ENCODE assay signal across 20 cellular contexts in the genomic region with DNA sequence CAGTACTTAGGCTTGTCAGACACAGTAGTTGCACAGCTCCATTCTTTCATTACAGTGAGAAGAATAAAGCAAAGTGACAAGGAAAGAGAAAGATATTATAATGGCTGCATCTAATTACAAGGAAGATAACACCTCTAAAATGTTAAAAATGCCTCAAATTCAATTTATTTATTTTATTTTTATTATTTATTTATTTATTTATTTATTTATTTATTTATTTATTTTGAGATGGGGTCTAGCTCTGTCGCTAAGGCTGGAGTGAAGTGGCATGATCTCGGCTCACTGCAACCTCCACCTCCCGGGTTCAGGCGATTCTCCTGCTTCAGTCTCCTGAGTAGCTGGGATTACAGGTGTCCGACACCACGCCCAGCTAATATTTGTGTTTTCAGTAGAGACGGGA. TPM values are rescaled to one million over a fixed set of nuclear protein-coding genes. Genes with fewer than 3 reads are reported as not detected.
"Had no signal": no experiment of that assay in that cellular context is flagged by ENCODE, and none has a peak within 500 bp of the region (broad histone marks: within the 10 kb centered on the region; RNA-seq: fewer than 3 reads in every experiment).

No MANE protein-coding gene starts in this region.

- H3K4me3 ChIP-seq: body of pancreas, gastrocnemius medialis, mucosa of descending colon, tibial nerve, uterus had no signal

- DNase-seq: activated CD4-positive, alpha-beta T cell treated with anti-CD3 and anti-CD28 coated beads for 1 hour; activated CD4-positive, alpha-beta T cell treated with anti-CD3 and anti-CD28 coated beads, Interleukin-2, amount 50 U/mL, for 1 hour; activated CD8-positive, alpha-beta T cell treated with anti-CD3 and anti-CD28 coated beads, Interleukin-2, amount 10 ng/mL, durations not matched to agents 7 days and 5 days; activated gamma-delta T cell; activated naive CD4-positive, alpha-beta T cell treated with anti-CD3 and anti-CD28 coated beads, Interleukin-2, amount 50 U/mL, for 16 hours; activated naive CD8-positive, alpha-beta T cell treated with anti-CD3 and anti-CD28 coated beads, Interleukin-2, amount 50 U/mL, for 24 hours; body of pancreas; effector CD4-positive, alpha-beta T cell; gastrocnemius medialis; left cardiac atrium; mesendoderm; mucosa of descending colon; nephron progenitor cell; right cardiac atrium; stimulated activated CD4-positive, alpha-beta T cell treated with anti-CD3 and anti-CD28 coated beads, Interleukin-1b, Interleukin-23, amount 100 ng/mL, for 48 hours; T-helper 2 cell; uterus; WERI-Rb-1 had no signal

- H3K79me2 ChIP-seq: parathyroid adenoma had no signal

- ATAC-seq: activated CD8-positive, alpha-beta T cell treated with anti-CD3 and anti-CD28 coated beads, Interleukin-2, amount 10 ng/mL, durations not matched to agents 7 days and 5 days; activated naive CD8-positive, alpha-beta T cell treated with anti-CD3 and anti-CD28 coated beads, Interleukin-2, amount 50 U/mL, for 24 hours; body of pancreas; gastrocnemius medialis; left cardiac atrium; mucosa of descending colon; right cardiac atrium had no signal

- H3K27ac ChIP-seq: body of pancreas, gastrocnemius medialis, parathyroid adenoma, tibial nerve, uterus, WERI-Rb-1 had no signal

- H3K9ac ChIP-seq: parathyroid adenoma had no signal

- H3K9me3 ChIP-seq: body of pancreas, gastrocnemius medialis, mucosa of descending colon, tibial nerve, uterus had no signal

- H3K4me1 ChIP-seq: parathyroid adenoma, uterus had no signal

- H3K27me3 ChIP-seq: body of pancreas, gastrocnemius medialis, tibial nerve, uterus had no signal

- H2AFZ ChIP-seq: parathyroid adenoma had no signal

- H3K36me3 ChIP-seq: gastrocnemius medialis, tibial nerve, uterus, WERI-Rb-1 had no signal

RNA-seq across cellular contexts. Expression of gene CFAP54, which starts 2.6 kb away (rescaled TPM):
- total RNA-seq: gastrocnemius medialis had no signal
